In the genomic region with DNA sequence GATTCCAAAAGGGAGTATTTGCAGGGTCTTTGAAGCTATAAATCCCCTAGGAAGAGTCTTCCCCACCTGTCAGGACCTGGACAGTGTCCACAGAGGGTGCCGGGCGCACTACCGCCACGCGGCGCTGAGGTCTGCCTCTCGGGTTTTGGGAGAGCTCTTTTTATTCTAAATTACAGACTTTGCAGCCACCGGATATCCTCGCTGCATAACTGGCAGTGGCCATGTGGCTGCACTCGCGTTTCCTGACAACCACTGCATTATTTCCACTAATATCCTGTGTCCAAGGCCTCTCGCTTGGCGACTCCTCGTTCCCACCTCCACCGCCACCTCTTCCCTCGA, we compare ENCODE assay signal across 8 cellular contexts. TPM values are rescaled to one million over a fixed set of nuclear protein-coding genes. Genes with fewer than 3 reads are reported as not detected.
DNase-seq lines count a peak whose midpoint lies in the region; ATAC-seq, FAIRE-seq and TF ChIP-seq lines count a peak whose summit lies in the region.

No MANE protein-coding gene starts in this region.

- H3K9me3 ChIP-seq in SJSA1 (replicated peaks) (no peaks in the 10 kb centered on the region), HepG2 (ENCODE audit: low read length) (no peaks in the 10 kb centered on the region), stomach (no peaks in the 10 kb centered on the region)

- TF ChIP-seq EP300 in HepG2 (IDR thresholded peaks at IDR 0.05; ENCODE audit: low read depth in 2 of 2, low read length in 2 of 2): no peak
- no peak for TF ChIP-seq EP300 in HepG2 (CRISPR knock-in tag; IDR thresholded peaks at IDR 0.05; ENCODE audit: borderline replicate concordance)
- no peak for TF ChIP-seq EP300 in stomach (IDR thresholded peaks at IDR 0.05)

- H3K4me2 ChIP-seq in HepG2 (ENCODE audit: low read depth, low read length): peak overlapping the region; percentile 91

- in situ Hi-C loops in HepG2 (cut with HindIII; ENCODE audit: extremely low pct_ligation_motif_present, low pct_unique_long_range_greater_than_20kb): no loop called here

- TF ChIP-seq CTCF in HepG2 (CRISPR knock-in tag; IDR thresholded peaks at IDR 0.05) (no peak), stomach (IDR thresholded peaks at IDR 0.05) (peak in 1 of 7 experiments; percentile 9)

- no peaks in the 10 kb centered on the region for H3K27me3 ChIP-seq in SJSA1 (replicated peaks)
- H3K27me3 ChIP-seq in HepG2 (ENCODE audit: control insufficient read depth in 1 of 2, insufficient read depth in 2 of 2, low read length in 2 of 2): peaks cover 0 to 12% of the 10 kb centered on the region in 2 experiments; a peak in 3 of 5 replicates
- H3K27me3 ChIP-seq in stomach: no peaks in the 10 kb centered on the region

- peak overlapping the region; percentile 41; the same call in 1 of the 2 replicates for H3K9ac ChIP-seq in HepG2 (ENCODE audit: insufficient read depth, low read depth, low read length)

- H3K36me3 ChIP-seq in SJSA1: no peaks in the 10 kb centered on the region
- no peaks in the 10 kb centered on the region for H3K36me3 ChIP-seq in HepG2 (replicated peaks in 1 of 2; ENCODE audit: control insufficient read depth in 1 of 2, insufficient read depth in 2 of 2, low read length in 2 of 2)
- H3K36me3 ChIP-seq in stomach: peaks cover 0 to 2% (median 0%) of the 10 kb centered on the region in 4 donors

- peak; percentile 3 for ATAC-seq in HG03139 (IDR thresholded peaks at IDR 0.05; ENCODE audit: unreplicated experiment)
- peak; percentile 50 for ATAC-seq in HepG2

- BruUV-seq in HepG2 (replicated peaks; lab: Mats Ljungman, UMichigan): TSS peak; percentile 49

- H3K4me3 ChIP-seq in GM08714 (ENCODE audit: low read length) (peak overlapping the region; percentile 75; the same call in 1 of the 2 replicates), SJSA1 (peak overlapping the region; percentile 81), HepG2 (replicated peaks in 1 of 3; ENCODE audit: insufficient read depth in 1 of 3, low read depth in 2 of 3, low read length in 3 of 3) (peak overlapping the region; percentile 60 to 89 (median 71); a peak in 5 of 6 replicates), stomach (peak overlapping the region; percentile 69 to 98 (median 82))

- 0 out of 2 replicates have a peak, but pooled peaks have one; percentile 19 for TF ChIP-seq RAD21 in HepG2 (CRISPR knock-in tag; IDR thresholded peaks at IDR 0.05)

- POLR2A ChIA-PET in HepG2 (lab: Yijun Ruan, JAX): interaction anchor here (0.7 to 2.0 kb wide), 8 partner anchors 13 to 108 kb away, joined by 3 to 13 read pairs (median 3); no protein-coding TSS in a partner anchor

- DNase-seq in 8988T (peak; percentile 63), SJSA1 (ENCODE audit: low read depth in 1 of 2, low spot score in 2 of 2) (peak in 1 of 2 experiments; percentile 60), dermis blood vessel endothelial cell (peak; percentile 72), HepG2 (ENCODE audit: low spot score) (peak; percentile 37), stomach (peak; percentile 41), NCI-H446 treated with DMSO at 0.1 percent for 48 hours (lab: John Stamatoyannopoulos, UW) (no peak)

- CTCF ChIA-PET in HepG2 (lab: Yijun Ruan, JAX; ENCODE audit: low intra/inter-chr PET ratio, low total read pairs): interaction anchor here (1.3 kb wide), 1 partner anchor 109 kb away, joined by 4 read pairs; no protein-coding TSS in a partner anchor

- H3K27ac ChIP-seq in SJSA1: no peak overlapping the region
- no peak overlapping the region for H3K27ac ChIP-seq in HepG2 (ENCODE audit: extremely low read length, insufficient read depth, low read length)
- H3K27ac ChIP-seq in stomach: peak overlapping the region; percentile 73 to 89 (median 88)

- intact Hi-C loops in HepG2 (cut with micrococcal nuclease; ENCODE audit: unreplicated experiment): loop anchor here (5.0 kb wide), 2 partner anchors 52 to 92 kb away; no protein-coding TSS in a partner anchor
- intact Hi-C loops in stomach (cut with DNase I; ENCODE audit: low total_unique reads): loop anchor here (10.0 kb wide), 1 partner anchor 109 kb away; no protein-coding TSS in a partner anchor

- peak overlapping the region; percentile 22 for H2AFZ ChIP-seq in HepG2 (ENCODE audit: low read length)

- no peaks in the 10 kb centered on the region for H4K20me1 ChIP-seq in HepG2 (ENCODE audit: insufficient read depth, low read length)

- H3K79me2 ChIP-seq in HepG2 (ENCODE audit: insufficient read depth, low read length): no peaks in the 10 kb centered on the region

- no peak for FAIRE-seq in HepG2 (lab: Jason Lieb, UNC)

- TF ChIP-seq POLR2A in HepG2 (IDR thresholded peaks at IDR 0.05; ENCODE audit: insufficient read depth in 1 of 2, low read depth in 2 of 2, low read length in 2 of 2) (no peak; a peak in 1 of 4 replicates), stomach (IDR thresholded peaks at IDR 0.05) (no peak)

- H3K4me1 ChIP-seq in SJSA1 (replicated peaks) (peaks cover 27% of the 10 kb centered on the region), HepG2 (ENCODE audit: insufficient read depth, low read length) (peaks cover 26% of the 10 kb centered on the region), stomach (peaks cover 12 to 56% (median 47%) of the 10 kb centered on the region in 4 donors)

- 1% methylated on average over 14 of the region's 16 CpGs for WGBS in HepG2 (ENCODE audit: low lambda C conversion rate)
- 0 to 2% (median 0%) methylated on average over 10 to 16 of the region's 16 CpGs for WGBS in stomach, 5 donors

TF ChIP-seq in HepG2, 621 proteins besides CTCF, POLR2A, EP300 and RAD21 (continues in another document):
- TF ChIP-seq MEF2D (CRISPR knock-in tag; IDR thresholded peaks at IDR 0.05) (0 out of 2 replicates have a peak, but pooled peaks have one; percentile 22), ZFYVE20 (CRISPR knock-in tag; IDR thresholded peaks at IDR 0.05; ENCODE audit: borderline replicate concordance, low read depth) (no peak), MTA3 (CRISPR knock-in tag; IDR thresholded peaks at IDR 0.05) (no peak), NR2F2 (IDR thresholded peaks at IDR 0.05; ENCODE audit: borderline replicate concordance, low read depth) (no peak), GLI4 (CRISPR knock-in tag; IDR thresholded peaks at IDR 0.05; ENCODE audit: borderline replicate concordance) (no peak)
- TF ChIP-seq, protein P1, sequence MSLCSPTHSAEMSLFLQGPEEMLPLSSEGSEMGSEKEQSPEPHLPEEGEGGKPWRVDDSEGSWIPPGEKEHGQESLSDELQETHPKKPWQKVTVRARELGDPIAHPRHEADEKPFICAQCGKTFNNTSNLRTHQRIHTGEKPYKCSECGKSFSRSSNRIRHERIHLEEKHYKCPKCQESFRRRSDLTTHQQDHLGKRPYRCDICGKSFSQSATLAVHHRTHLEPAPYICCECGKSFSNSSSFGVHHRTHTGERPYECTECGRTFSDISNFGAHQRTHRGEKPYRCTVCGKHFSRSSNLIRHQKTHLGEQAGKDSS (CRISPR knock-in tag; IDR thresholded peaks at IDR 0.05; ENCODE audit: borderline replicate concordance, low read depth): no peak
- TF ChIP-seq, protein P2, sequence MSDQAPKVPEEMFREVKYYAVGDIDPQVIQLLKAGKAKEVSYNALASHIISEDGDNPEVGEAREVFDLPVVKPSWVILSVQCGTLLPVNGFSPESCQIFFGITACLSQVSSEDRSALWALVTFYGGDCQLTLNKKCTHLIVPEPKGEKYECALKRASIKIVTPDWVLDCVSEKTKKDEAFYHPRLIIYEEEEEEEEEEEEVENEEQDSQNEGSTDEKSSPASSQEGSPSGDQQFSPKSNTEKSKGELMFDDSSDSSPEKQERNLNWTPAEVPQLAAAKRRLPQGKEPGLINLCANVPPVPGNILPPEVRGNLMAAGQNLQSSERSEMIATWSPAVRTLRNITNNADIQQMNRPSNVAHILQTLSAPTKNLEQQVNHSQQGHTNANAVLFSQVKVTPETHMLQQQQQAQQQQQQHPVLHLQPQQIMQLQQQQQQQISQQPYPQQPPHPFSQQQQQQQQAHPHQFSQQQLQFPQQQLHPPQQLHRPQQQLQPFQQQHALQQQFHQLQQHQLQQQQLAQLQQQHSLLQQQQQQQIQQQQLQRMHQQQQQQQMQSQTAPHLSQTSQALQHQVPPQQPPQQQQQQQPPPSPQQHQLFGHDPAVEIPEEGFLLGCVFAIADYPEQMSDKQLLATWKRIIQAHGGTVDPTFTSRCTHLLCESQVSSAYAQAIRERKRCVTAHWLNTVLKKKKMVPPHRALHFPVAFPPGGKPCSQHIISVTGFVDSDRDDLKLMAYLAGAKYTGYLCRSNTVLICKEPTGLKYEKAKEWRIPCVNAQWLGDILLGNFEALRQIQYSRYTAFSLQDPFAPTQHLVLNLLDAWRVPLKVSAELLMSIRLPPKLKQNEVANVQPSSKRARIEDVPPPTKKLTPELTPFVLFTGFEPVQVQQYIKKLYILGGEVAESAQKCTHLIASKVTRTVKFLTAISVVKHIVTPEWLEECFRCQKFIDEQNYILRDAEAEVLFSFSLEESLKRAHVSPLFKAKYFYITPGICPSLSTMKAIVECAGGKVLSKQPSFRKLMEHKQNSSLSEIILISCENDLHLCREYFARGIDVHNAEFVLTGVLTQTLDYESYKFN (CRISPR knock-in tag; conservative IDR thresholded peaks at IDR 0.05): no peak

RNA-seq across cellular contexts. Expression of a gene that starts 0.6 kb away (rescaled TPM):
- total RNA-seq in SJSA1 (2014; rRNA removed; shearing (Covaris generic)): 5.4 and 12.7 TPM in 2 replicates
- total RNA-seq in dermis blood vessel endothelial cell: 16.2 and 25.3 TPM in 2 replicates
- 2.4 and 4.5 TPM in 2 replicates for total RNA-seq in HepG2 (2016; rRNA removed; fragmentation: Illumina TruSeq; extraction: Trizol)
- 1.2 and 1.4 TPM in 2 replicates for total RNA-seq in HepG2 (2016; cell fraction: cytosol; rRNA removed; fragmentation: Illumina TruSeq; extraction: Trizol; ENCODE audit: low read depth)
- total RNA-seq in HepG2 (2016; cell fraction: insoluble cytoplasmic fraction; rRNA removed; fragmentation: Illumina TruSeq; extraction: Trizol): 2.7 and 4.5 TPM in 2 replicates
- 1.1 and 2.7 TPM in 2 replicates for total RNA-seq in HepG2 (2016; cell fraction: membrane; rRNA removed; fragmentation: Illumina TruSeq; extraction: Trizol)
- total RNA-seq in HepG2 (2016; cell fraction: nucleus; rRNA removed; fragmentation: Illumina TruSeq; extraction: Trizol): 10.8 and 10.9 TPM in 2 replicates
- 2.2 and 2.8 TPM in 2 replicates for polyA plus RNA-seq in HepG2 (2011; rRNA removed)
- 1.3 and 2.2 TPM in 2 replicates for polyA plus RNA-seq in HepG2 (2011; cell fraction: cytosol; rRNA removed)
- polyA plus RNA-seq in HepG2 (2011; cell fraction: nucleus; rRNA removed): 4.1 and 4.5 TPM in 2 replicates
- 2.3 and 5.2 TPM in 2 replicates for polyA plus RNA-seq in HepG2 (2012)
- 0.16 and 0.25 TPM in 2 replicates for polyA plus RNA-seq in HepG2 (2016; cell fraction: cytosol; fragmentation: Illumina TruSeq; extraction: Trizol; ENCODE audit: low read depth)
- 1.7 and 2.1 TPM in 2 replicates for polyA plus RNA-seq in HepG2 (2016; cell fraction: insoluble cytoplasmic fraction; fragmentation: Illumina TruSeq; extraction: Trizol; ENCODE audit: low read depth)
- 0.18 and 0.30 TPM in 2 replicates for polyA plus RNA-seq in HepG2 (2016; cell fraction: membrane; fragmentation: Illumina TruSeq; extraction: Trizol; ENCODE audit: low read depth)
- polyA plus RNA-seq in HepG2 (2016; cell fraction: nucleus; fragmentation: Illumina TruSeq; extraction: Trizol; ENCODE audit: insufficient read depth, low read depth): 6.6 and 8.4 TPM in 2 replicates
- polyA minus RNA-seq in HepG2 (2011; rRNA and poly(A)+ RNA removed; ENCODE audit: low replicate concordance): 5.2 and 8.7 TPM in 2 replicates
- polyA minus RNA-seq in HepG2 (2011; cell fraction: cytosol; rRNA and poly(A)+ RNA removed): 3.6 and 7.2 TPM in 2 replicates
- 10.8 and 14.8 TPM in 2 replicates for polyA minus RNA-seq in HepG2 (2011; cell fraction: nucleus; rRNA and poly(A)+ RNA removed)
- 10 to 100 TPM; 12.9 to 40.0 (median 19.1) TPM for total RNA-seq in stomach
- 1 to 10 TPM; 2.4 to 4.4 (median 2.7) TPM for polyA plus RNA-seq in stomach

Comparison
In these comparisons a context has a peak if more than half of its experiments do, and no peak if none do; other contexts are left out.
1. H3K27ac ChIP-seq: peak in stomach (5 of 5); none in SJSA1 (single experiment) and HepG2 (single experiment).
2. Peak in every context shown above with its lines, with median percentiles within 50 percentile points of each other: H3K4me3 ChIP-seq.